Comparison of ENCODE assay signal across 11 cellular contexts in the genomic region with DNA sequence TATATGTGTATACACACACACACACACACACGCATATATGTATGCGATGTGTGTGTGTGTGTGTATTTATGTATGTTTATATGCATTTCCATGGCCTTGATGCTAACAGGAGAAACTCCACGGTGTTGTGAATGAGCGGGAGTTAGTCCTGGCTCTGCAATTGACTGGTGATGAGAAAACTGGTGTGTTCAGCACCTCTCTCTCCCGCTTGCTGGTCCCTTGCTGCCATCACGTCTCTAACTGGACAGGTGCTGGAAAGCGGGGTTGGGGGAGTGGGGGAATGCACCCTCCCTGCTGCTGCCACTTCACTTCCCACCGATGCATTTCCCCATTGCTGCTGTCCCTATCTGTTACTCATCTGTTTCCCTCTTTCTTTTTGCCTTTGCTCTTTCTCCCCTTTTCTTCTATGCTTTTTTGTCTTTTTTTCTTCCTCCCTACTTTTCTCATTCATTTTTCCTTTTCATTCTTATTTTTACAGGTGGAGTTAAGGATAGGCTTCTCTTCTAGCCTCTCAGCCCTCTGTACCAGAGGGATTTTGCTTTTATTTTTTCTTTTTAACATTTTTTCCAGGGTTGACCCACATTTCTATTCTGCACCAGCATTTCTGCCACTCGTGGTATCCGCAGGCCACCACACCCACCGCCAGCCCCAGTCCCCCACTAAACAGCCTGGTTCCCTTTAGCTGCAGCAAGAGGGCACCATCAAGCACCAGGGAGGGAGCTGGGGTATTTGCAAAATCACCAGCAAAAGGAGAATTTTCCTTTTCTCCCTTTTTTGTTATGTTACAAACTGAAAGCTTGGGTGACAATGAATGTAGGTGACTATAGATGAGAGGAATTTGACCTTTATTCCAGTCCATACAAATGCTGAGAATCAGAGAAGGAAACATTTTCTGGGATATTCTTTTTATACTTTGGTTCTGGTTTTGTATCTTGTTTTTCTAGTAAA.
DNase-seq lines count a peak whose midpoint lies in the region; ATAC-seq and TF ChIP-seq lines count a peak whose summit lies in the region.
"Had no signal": no experiment of that assay in that cellular context is flagged by ENCODE, and none has a peak within 500 bp of the region (broad histone marks: within the 10 kb centered on the region; RNA-seq: fewer than 3 reads in every experiment).

No MANE protein-coding gene starts in this region.

- no peak overlapping the region for H3K9ac ChIP-seq in mucosa of rectum (ENCODE audit: low read depth in 1 of 2, low read length in 2 of 2)
- H3K9ac ChIP-seq: parathyroid adenoma had no signal

- ATAC-seq in GM21786 (IDR thresholded peaks at IDR 0.05; ENCODE audit: unreplicated experiment): no peak
- ATAC-seq in GM19463 (IDR thresholded peaks at IDR 0.05; ENCODE audit: unreplicated experiment): no peak

- H3K4me3 ChIP-seq in mucosa of rectum (ENCODE audit: low read length in 2 of 2): no peak overlapping the region
- H3K4me3 ChIP-seq in prostate gland: no peak overlapping the region

- H3K9me3 Mint-ChIP-seq in dendritic cell treated with granulocyte-macrophage colony-stimulating factor and Interleukin-4, amounts not matched to agents 40 ng/mL and 50 ng/mL, for 4 days: no peaks in the 10 kb centered on the region
- H3K9me3 Mint-ChIP-seq: activated CD4-positive, alpha-beta memory T cell treated with anti-CD3 and anti-CD28 coated beads for 36 hours had no signal

- TF ChIP-seq POLR2A in prostate gland (IDR thresholded peaks at IDR 0.05): no peak

- TF ChIP-seq CTCF in 22Rv1 (IDR thresholded peaks at IDR 0.05) (no peak), prostate gland (IDR thresholded peaks at IDR 0.05) (no peak)

- DNase-seq in HT-29 (ENCODE audit: low spot score) (peak; percentile 9), prostate gland (ENCODE audit: low spot score) (no peak), NCI-H1436 (lab: John Stamatoyannopoulos, UW) (no peak)
- DNase-seq: activated CD4-positive, alpha-beta memory T cell treated with anti-CD3 and anti-CD28 coated beads for 36 hours; stimulated activated naive CD4-positive, alpha-beta T cell had no signal

- no peak overlapping the region for H3K4me3 Mint-ChIP-seq in dendritic cell treated with granulocyte-macrophage colony-stimulating factor and Interleukin-4, amounts not matched to agents 40 ng/mL and 50 ng/mL, for 4 days
- H3K4me3 Mint-ChIP-seq: activated CD4-positive, alpha-beta memory T cell treated with anti-CD3 and anti-CD28 coated beads for 36 hours had no signal

- H3K27me3 ChIP-seq in mucosa of rectum (ENCODE audit: control insufficient read depth in 2 of 2, insufficient read depth in 2 of 2, low read length in 2 of 2) (no peaks in the 10 kb centered on the region), prostate gland (replicated peaks; ENCODE audit: insufficient read depth) (no peaks in the 10 kb centered on the region)

- H3K36me3 ChIP-seq in mucosa of rectum (ENCODE audit: control insufficient read depth in 2 of 2, insufficient read depth in 2 of 2, low read length in 2 of 2) (peaks cover 3 to 7% of the 10 kb centered on the region in 2 donors), prostate gland (no peaks in the 10 kb centered on the region)

- peaks cover 45% of the 10 kb centered on the region for H3K36me3 Mint-ChIP-seq in dendritic cell treated with granulocyte-macrophage colony-stimulating factor and Interleukin-4, amounts not matched to agents 40 ng/mL and 50 ng/mL, for 4 days (ENCODE audit: low read depth)

- intact Hi-C loops in dendritic cell treated with granulocyte-macrophage colony-stimulating factor and Interleukin-4, amounts not matched to agents 40 ng/mL and 50 ng/mL, for 4 days (cut with micrococcal nuclease): no loop called here
- intact Hi-C loops in prostate gland (cut with DNase I): no loop called here

- H3K4me1 ChIP-seq in mucosa of rectum (ENCODE audit: control insufficient read depth in 2 of 2, insufficient read depth in 2 of 2, low read length in 2 of 2): peaks cover 10 to 31% of the 10 kb centered on the region in 2 donors
- peaks cover 8% of the 10 kb centered on the region for H3K4me1 ChIP-seq in prostate gland (replicated peaks)

- H3K4me1 Mint-ChIP-seq in dendritic cell treated with granulocyte-macrophage colony-stimulating factor and Interleukin-4, amounts not matched to agents 40 ng/mL and 50 ng/mL, for 4 days (ENCODE audit: low read depth): peaks cover 30% of the 10 kb centered on the region

- H3K27ac Mint-ChIP-seq in dendritic cell treated with granulocyte-macrophage colony-stimulating factor and Interleukin-4, amounts not matched to agents 40 ng/mL and 50 ng/mL, for 4 days: peak overlapping the region; percentile 14
- H3K27ac Mint-ChIP-seq: activated CD4-positive, alpha-beta memory T cell treated with anti-CD3 and anti-CD28 coated beads for 36 hours had no signal

- no peaks in the 10 kb centered on the region for H3K9me3 ChIP-seq in mucosa of rectum (ENCODE audit: control insufficient read depth in 2 of 2, low read length in 2 of 2)
- H3K9me3 ChIP-seq in prostate gland: no peaks in the 10 kb centered on the region

- no peaks in the 10 kb centered on the region for H3K27me3 Mint-ChIP-seq in dendritic cell treated with granulocyte-macrophage colony-stimulating factor and Interleukin-4, amounts not matched to agents 40 ng/mL and 50 ng/mL, for 4 days
- H3K27me3 Mint-ChIP-seq: activated CD4-positive, alpha-beta memory T cell treated with anti-CD3 and anti-CD28 coated beads for 36 hours had no signal

- peak overlapping the region; percentile 34; the same call in 1 of the 2 replicates for H3K27ac ChIP-seq in 22Rv1
- peak overlapping the region; percentile 35 to 66 for H3K27ac ChIP-seq in mucosa of rectum (ENCODE audit: low read depth in 2 of 2, low read length in 2 of 2)
- H3K27ac ChIP-seq in prostate gland: no peak overlapping the region
- H3K27ac ChIP-seq: parathyroid adenoma had no signal

- 81% methylated on average over 11 of the region's 11 CpGs for WGBS in prostate gland

Comparison
In these comparisons a context has a peak if more than half of its experiments do, and no peak if none do; other contexts are left out.
1. H3K27ac ChIP-seq: peak in 22Rv1 (single experiment) and mucosa of rectum (2 of 2); none in prostate gland (0 of 2).